Comparison of ENCODE assay signal across 10 cellular contexts in genomic region chr5:78640622-78641021, GRCh38. TPM values are rescaled to one million over a fixed set of nuclear protein-coding genes. Genes with fewer than 3 reads are reported as not detected.
DNase-seq lines count a peak whose midpoint lies in the region; ATAC-seq, FAIRE-seq and TF ChIP-seq lines count a peak whose summit lies in the region.
"Had no signal": no experiment of that assay in that cellular context is flagged by ENCODE, and none has a peak within 500 bp of the region (broad histone marks: within the 10 kb centered on the region; RNA-seq: fewer than 3 reads in every experiment).

No MANE protein-coding gene starts in this region.

- no peak overlapping the region for H3K27ac Mint-ChIP-seq in activated T-cell treated with anti-CD3 and anti-CD28 coated beads, Interleukin-2, amount 50 U/mL, for 72 hours
- no peak overlapping the region for H3K27ac Mint-ChIP-seq in activated naive CD4-positive, alpha-beta T cell treated with anti-CD3 and anti-CD28 coated beads, Interleukin-2, amount 50 U/mL, for 72 hours

- H3K4me2 ChIP-seq in GM12878 (ENCODE audit: control insufficient read depth, insufficient read depth) (peak overlapping the region; percentile 19; the same call in 1 of the 2 replicates), smooth muscle cell (no peak overlapping the region)

- intact Hi-C loops in GM12878 (cut with micrococcal nuclease; ENCODE audit: unreplicated experiment), result loop anchor here (5.0 to 10.0 kb wide), 4 partner anchors 68 to 334 kb away; no protein-coding TSS in a partner anchor

- H3K9ac ChIP-seq in GM12878 (ENCODE audit: control insufficient read depth, insufficient read depth, low read length) (no peak overlapping the region; the same call in 1 of the 2 replicates), smooth muscle cell (ENCODE audit: low read depth) (no peak overlapping the region)

- no peaks in the 10 kb centered on the region for H3K9me3 Mint-ChIP-seq in activated T-cell treated with anti-CD3 and anti-CD28 coated beads, Interleukin-2, amount 50 U/mL, for 72 hours
- H3K9me3 Mint-ChIP-seq in activated naive CD4-positive, alpha-beta T cell treated with anti-CD3 and anti-CD28 coated beads, Interleukin-2, amount 50 U/mL, for 72 hours, result no peaks in the 10 kb centered on the region

- no peaks in the 10 kb centered on the region for H4K20me1 ChIP-seq in GM12878 (ENCODE audit: control insufficient read depth, insufficient read depth)
- peaks cover 56% of the 10 kb centered on the region for H4K20me1 ChIP-seq in smooth muscle cell (ENCODE audit: low read depth)

- DNase-seq in DMS53 (lab: John Stamatoyannopoulos, UW) (peak; percentile 34), DMS53 treated with DMSO at 0.1 percent for 48 hours (lab: John Stamatoyannopoulos, UW; ENCODE audit: unreplicated experiment) (no peak), GM12878 (ENCODE audit: low read depth, low spot score) (peak; percentile 45), smooth muscle cell (lab: John Stamatoyannopoulos, UW; ENCODE audit: unreplicated experiment) (no peak), KBM-7 (no peak)
- no peak for DNase-seq in activated T-cell treated with anti-CD3 and anti-CD28 coated beads, Interleukin-2, amount 50 U/mL, for 72 hours
- no peak for DNase-seq in activated naive CD4-positive, alpha-beta T cell treated with anti-CD3 and anti-CD28 coated beads, Interleukin-2, amount 50 U/mL, for 72 hours (ENCODE audit: low spot score in 2 of 2)
- DNase-seq: 8988T, naive B cell had no signal

- H3K27ac ChIP-seq in GM12878 (ENCODE audit: control insufficient read depth, insufficient read depth), result peak overlapping the region; percentile 10; the same call in 1 of the 2 replicates
- H3K27ac ChIP-seq in smooth muscle cell (ENCODE audit: low read depth), result peak overlapping the region; percentile 79

- no peak for TF ChIP-seq RAD21 in GM12878 (IDR thresholded peaks at IDR 0.05; ENCODE audit: insufficient read depth, low read depth, low read length)

- H3K4me3 Mint-ChIP-seq in activated T-cell treated with anti-CD3 and anti-CD28 coated beads, Interleukin-2, amount 50 U/mL, for 72 hours, result no peak overlapping the region
- H3K4me3 Mint-ChIP-seq: naive B cell had no signal

- no peaks in the 10 kb centered on the region for H3K36me3 Mint-ChIP-seq in activated T-cell treated with anti-CD3 and anti-CD28 coated beads, Interleukin-2, amount 50 U/mL, for 72 hours (ENCODE audit: insufficient read depth in 2 of 2)
- peaks cover 0 to 10% of the 10 kb centered on the region in 2 donors for H3K36me3 Mint-ChIP-seq in activated naive CD4-positive, alpha-beta T cell treated with anti-CD3 and anti-CD28 coated beads, Interleukin-2, amount 50 U/mL, for 72 hours

- peaks cover 19% of the 10 kb centered on the region for H3K4me1 ChIP-seq in GM12878 (ENCODE audit: control insufficient read depth, insufficient read depth, low read length)
- peaks cover 26% of the 10 kb centered on the region for H3K4me1 ChIP-seq in smooth muscle cell (ENCODE audit: low read depth)

- H3K27me3 Mint-ChIP-seq in activated T-cell treated with anti-CD3 and anti-CD28 coated beads, Interleukin-2, amount 50 U/mL, for 72 hours (ENCODE audit: low read depth), result peaks cover 36% of the 10 kb centered on the region
- H3K27me3 Mint-ChIP-seq: naive B cell had no signal

- peaks cover 23% of the 10 kb centered on the region for H3K79me2 ChIP-seq in GM12878 (ENCODE audit: control insufficient read depth, insufficient read depth, low read length)
- H3K79me2 ChIP-seq in smooth muscle cell (ENCODE audit: low read depth), result peaks cover 97% of the 10 kb centered on the region

- SMC1A ChIA-PET in GM12878 (lab: Charles Lee; ENCODE audit: uncharacterized antibody, unreplicated experiment), result interaction anchor here (0.7 to 7.8 kb wide), 16 partner anchors 13 to 384 kb away, joined by 3 to 50 read pairs (median 5); no protein-coding TSS in a partner anchor

- CTCF ChIA-PET in GM12878 (lab: Yijun Ruan, JAX), result interaction anchor here (0.9 to 1.7 kb wide), 5 partner anchors 36 to 172 kb away, joined by 3 to 7 read pairs (median 3); no protein-coding TSS in a partner anchor

- H3K4me3 ChIP-seq in GM12878 (0 out of 2 replicates have a peak overlapping the region, but pooled peaks have one; percentile 18), smooth muscle cell (no peak overlapping the region)

- H3F3A ChIP-seq in smooth muscle cell (ENCODE audit: low read depth), result no peaks in the 10 kb centered on the region

- TF ChIP-seq POLR2A in GM12878 (IDR thresholded peaks at IDR 0.05; ENCODE audit: low read depth, low read length), result no peak

- RAD21 ChIA-PET in GM12878 (lab: Charles Lee; ENCODE audit: unreplicated experiment), result interaction anchor here (0.9 to 1.5 kb wide), 8 partner anchors 50 to 117 kb away, joined by 3 to 7 read pairs (median 4); no protein-coding TSS in a partner anchor

- no peak for TF ChIP-seq CTCF in GM12878 (IDR thresholded peaks at IDR 0.05 in 2 of 3, conservative IDR thresholded peaks at IDR 0.05 in 1 of 3; ENCODE audit: control insufficient read depth in 2 of 3, extremely low read depth in 1 of 3, insufficient read depth in 1 of 3, low read depth in 3 of 3, low read length in 3 of 3)
- no peak for TF ChIP-seq CTCF in smooth muscle cell (IDR thresholded peaks at IDR 0.05; ENCODE audit: borderline replicate concordance, insufficient read depth, poor library complexity, severe bottlenecking)

- H3K36me3 ChIP-seq in GM12878 (ENCODE audit: control insufficient read depth in 2 of 2, insufficient read depth in 2 of 2, low read length in 1 of 2) (no peaks in the 10 kb centered on the region; a peak in 1 of 4 replicates), smooth muscle cell (ENCODE audit: low read depth) (no peaks in the 10 kb centered on the region)

- no TSS peak for BruUV-seq in GM12878 (replicated peaks; lab: Mats Ljungman, UMichigan)

- FAIRE-seq in GM12878 (lab: Jason Lieb, UNC), result no peak

- 4% methylated on average over 1 of the region's 1 CpG for WGBS in GM12878 (ENCODE audit: insufficient coverage, insufficient replicate concordance, low lambda C conversion rate, missing lambda C conversion rate)
- 3% methylated on average over 1 of the region's 1 CpG for WGBS in smooth muscle cell (ENCODE audit: low lambda C conversion rate)

- no peaks in the 10 kb centered on the region for H3K4me1 Mint-ChIP-seq in activated T-cell treated with anti-CD3 and anti-CD28 coated beads, Interleukin-2, amount 50 U/mL, for 72 hours (ENCODE audit: low read depth)

- POLR2A ChIA-PET in GM12878 (lab: Charles Lee), result interaction anchor here (0.9 to 3.1 kb wide), 4 partner anchors 8 to 81 kb away, joined by 3 to 11 read pairs (median 3); no protein-coding TSS in a partner anchor

- H2AFZ ChIP-seq in GM12878 (ENCODE audit: control insufficient read depth, low read depth, low read length) (no peak overlapping the region), smooth muscle cell (ENCODE audit: low read depth) (no peak overlapping the region)

- H3K9me3 ChIP-seq in GM12878 (replicated peaks; ENCODE audit: control insufficient read depth, insufficient read depth, low read length) (no peaks in the 10 kb centered on the region), smooth muscle cell (replicated peaks; ENCODE audit: low read depth) (no peaks in the 10 kb centered on the region)

- ATAC-seq in HG03097 (IDR thresholded peaks at IDR 0.05; ENCODE audit: low FRiP score, unreplicated experiment) (peak; percentile 69), GM12878 (peak; percentile 86)
- no peak for ATAC-seq in activated T-cell treated with anti-CD3 and anti-CD28 coated beads, Interleukin-2, amount 50 U/mL, for 72 hours (replicated peaks in 1 of 2)
- ATAC-seq in activated naive CD4-positive, alpha-beta T cell treated with anti-CD3 and anti-CD28 coated beads, Interleukin-2, amount 50 U/mL, for 72 hours, result no peak

- no peak for TF ChIP-seq EP300 in GM12878 (IDR thresholded peaks at IDR 0.05; ENCODE audit: borderline replicate concordance in 1 of 2, control insufficient read depth in 1 of 2, low read depth in 2 of 2, low read length in 2 of 2)

- no peaks in the 10 kb centered on the region for H3K27me3 ChIP-seq in GM12878 (replicated peaks in 1 of 2; ENCODE audit: control insufficient read depth in 2 of 2, insufficient read depth in 2 of 2, low read length in 1 of 2)
- no peaks in the 10 kb centered on the region for H3K27me3 ChIP-seq in smooth muscle cell (ENCODE audit: low read depth)

- in situ Hi-C loops in GM12878 (cut with MboI), result no loop called here
- in situ Hi-C loops in KBM-7 (cut with MboI; ENCODE audit: low pct_unique_long_range_greater_than_20kb, low sequenced_read_pairs), result no loop called here

TF ChIP-seq in GM12878, 131 proteins besides CTCF, POLR2A, EP300 and RAD21 (continues in another document):
- no peak for TF ChIP-seq SUPT20H (IDR thresholded peaks at IDR 0.05; ENCODE audit: borderline replicate concordance, control insufficient read depth, low read depth, low read length)
- TF ChIP-seq ZNF384 (IDR thresholded peaks at IDR 0.05; ENCODE audit: borderline replicate concordance, low read depth, low read length), result no peak
- peak; percentile 39; the same call in 1 of the 2 replicates for TF ChIP-seq MTA2 (IDR thresholded peaks at IDR 0.05; ENCODE audit: low read depth)

RNA-seq across cellular contexts. Expression of gene LHFPL2, which starts 8.0 kb away (rescaled TPM):
- total RNA-seq in GM12878 (2013; cell fraction: nucleolus; rRNA removed), result 67.2 and 79.0 TPM in 2 replicates
- total RNA-seq in GM12878 (2014; rRNA removed) (15.1 and 15.5 TPM in 2 replicates), GM12878 (2014; rRNA removed; fragmentation: Illumina TruSeq; extraction: Trizol) (14.1 and 14.3 TPM in 2 replicates), GM12878 (2021) (18.9 and 21.8 TPM in 2 replicates), smooth muscle cell (18.6 and 18.8 TPM in 2 replicates)
- 13.4 TPM for polyA plus RNA-seq in GM12878 (2011; ENCODE audit: low read depth)
- polyA plus RNA-seq in GM12878 (2011; rRNA removed) (11.2 and 14.2 TPM in 2 replicates), GM12878 (2014; fragmentation: Illumina TruSeq; extraction: Trizol) (14.6 and 17.1 TPM in 2 replicates), GM12878 (2014; fragmentation: Nextera tagmentation; extraction: Ambion mirVana) (1 to 10 TPM; 4.1 to 4.5 TPM), GM12878 (2014; rRNA removed) (10.8 and 13.7 TPM in 2 replicates), GM12878 (2016; fragmentation: Nextera tagmentation; extraction: Ambion mirVana) (1 to 10 TPM; 5.6 to 7.0 TPM), smooth muscle cell (10.5 and 13.4 TPM in 2 replicates)
- polyA plus RNA-seq in GM12878 (2011; cell fraction: cytosol; rRNA removed), result 9.4 and 10.7 TPM in 2 replicates
- 11.3 and 16.0 TPM in 2 replicates for polyA plus RNA-seq in GM12878 (2011; cell fraction: nucleus; rRNA removed)
- 16.1 and 17.3 TPM in 2 replicates for polyA plus RNA-seq in GM12878 (2012)
- 22.4 and 25.5 TPM in 2 replicates for polyA minus RNA-seq in GM12878 (2011; rRNA and poly(A)+ RNA removed)
- 11.3 and 12.8 TPM in 2 replicates for polyA minus RNA-seq in GM12878 (2011; cell fraction: cytosol; rRNA and poly(A)+ RNA removed)
- polyA minus RNA-seq in GM12878 (2011; cell fraction: nucleus; rRNA and poly(A)+ RNA removed), result 19.9 and 41.5 TPM in 2 replicates
- total RNA-seq in activated T-cell treated with anti-CD3 and anti-CD28 coated beads, Interleukin-2, amount 50 U/mL, for 72 hours, result under 1 TPM; 0.12 to 0.21 TPM
- total RNA-seq in activated naive CD4-positive, alpha-beta T cell treated with anti-CD3 and anti-CD28 coated beads, Interleukin-2, amount 50 U/mL, for 72 hours, result under 1 TPM; 0.16 to 0.18 TPM

Comparison
In these comparisons a context has a peak if more than half of its experiments do, and no peak if none do; other contexts are left out.
1. DNase-seq: peak in DMS53 (single experiment) and GM12878 (single experiment); none in DMS53 treated with DMSO at 0.1 percent for 48 hours (single experiment), smooth muscle cell (single experiment), KBM-7 (single experiment), activated T-cell treated with anti-CD3 and anti-CD28 coated beads, Interleukin-2, amount 50 U/mL, for 72 hours (0 of 2) and activated naive CD4-positive, alpha-beta T cell treated with anti-CD3 and anti-CD28 coated beads, Interleukin-2, amount 50 U/mL, for 72 hours (0 of 2).
2. ATAC-seq: peak in HG03097 (single experiment) and GM12878 (single experiment); none in activated T-cell treated with anti-CD3 and anti-CD28 coated beads, Interleukin-2, amount 50 U/mL, for 72 hours (0 of 2) and activated naive CD4-positive, alpha-beta T cell treated with anti-CD3 and anti-CD28 coated beads, Interleukin-2, amount 50 U/mL, for 72 hours (0 of 2).
3. RNA of gene LHFPL2, which starts 8.0 kb away (total RNA-seq): 18.6 to 18.8 TPM in smooth muscle cell and 14.1 to 79.0 TPM in GM12878; 0.12 to 0.21 TPM in activated T-cell treated with anti-CD3 and anti-CD28 coated beads, Interleukin-2, amount 50 U/mL, for 72 hours and 0.16 to 0.18 TPM in activated naive CD4-positive, alpha-beta T cell treated with anti-CD3 and anti-CD28 coated beads, Interleukin-2, amount 50 U/mL, for 72 hours; every median in the first group is over 10 times any median in the second.